ENCODE assay signal across 9 cellular contexts in genomic region chr17:40070644-40070894, GRCh38. TPM values are rescaled to one million over a fixed set of nuclear protein-coding genes. Genes with fewer than 3 reads are reported as not detected.
DNase-seq lines count a peak whose midpoint lies in the region; ATAC-seq and TF ChIP-seq lines count a peak whose summit lies in the region.
"Had no signal": no experiment of that assay in that cellular context is flagged by ENCODE, and none has a peak within 500 bp of the region (broad histone marks: within the 10 kb centered on the region; RNA-seq: fewer than 3 reads in every experiment).

No MANE protein-coding gene starts in this region.

- no peaks in the 10 kb centered on the region for H3K9me3 Mint-ChIP-seq in progenitor cell of endocrine pancreas (ENCODE audit: low read depth)

- no peak for DNase-seq in right atrium auricular region (ENCODE audit: low spot score)
- DNase-seq in left ventricle myocardium superior: no peak
- no peak for DNase-seq in uterus
- no peak for DNase-seq in T1000 (lab: John Stamatoyannopoulos, UW)
- DNase-seq in progenitor cell of endocrine pancreas (ENCODE audit: low spot score, unreplicated experiment): no peak
- DNase-seq: effector CD4-positive, alpha-beta T cell had no signal

- H3K4me3 Mint-ChIP-seq in progenitor cell of endocrine pancreas (ENCODE audit: low read depth): no peak overlapping the region

- H4K20me1 ChIP-seq in neural cell (ENCODE audit: insufficient read depth): no peaks in the 10 kb centered on the region

- peak overlapping the region; percentile 95 to 98 for H3K27ac ChIP-seq in right atrium auricular region
- H3K27ac ChIP-seq in cingulate gyrus (ENCODE audit: low read depth, low read length): peak overlapping the region; percentile 100
- peak overlapping the region; percentile 73 for H3K27ac ChIP-seq in neural cell (ENCODE audit: low read length)
- H3K27ac ChIP-seq in uterus: peak overlapping the region; percentile 98

- no peaks in the 10 kb centered on the region for H3K27me3 Mint-ChIP-seq in progenitor cell of endocrine pancreas

- no peaks in the 10 kb centered on the region for H3K36me3 Mint-ChIP-seq in progenitor cell of endocrine pancreas (ENCODE audit: insufficient read depth)

- H3K9me2 ChIP-seq in neural cell (ENCODE audit: insufficient read depth, low read length): no peaks in the 10 kb centered on the region

- H3K27ac Mint-ChIP-seq in progenitor cell of endocrine pancreas: no peak overlapping the region

- peaks cover 35% of the 10 kb centered on the region for H3K79me2 ChIP-seq in neural cell (replicated peaks; ENCODE audit: insufficient read depth, low read length)

- TF ChIP-seq POLR2A in uterus (IDR thresholded peaks at IDR 0.05): no peak

- H3K27me3 ChIP-seq in right atrium auricular region: no peaks in the 10 kb centered on the region
- H3K27me3 ChIP-seq in neural cell (ENCODE audit: insufficient read depth, low read depth, low read length): no peaks in the 10 kb centered on the region
- H3K27me3 ChIP-seq in uterus: no peaks in the 10 kb centered on the region

- TF ChIP-seq CTCF in right atrium auricular region (IDR thresholded peaks at IDR 0.05) (no peak), neural cell (IDR thresholded peaks at IDR 0.05; ENCODE audit: poor library complexity, severe bottlenecking) (no peak), uterus (IDR thresholded peaks at IDR 0.05) (no peak), progenitor cell of endocrine pancreas (IDR thresholded peaks at IDR 0.05; ENCODE audit: unreplicated experiment) (no peak)

- H3K4me1 ChIP-seq in right atrium auricular region: peaks cover 0 to 97% of the 10 kb centered on the region in 2 donors
- peaks cover 13 to 42% of the 10 kb centered on the region in 2 donors for H3K4me1 ChIP-seq in uterus

- intact Hi-C loops in left ventricle myocardium superior (cut with micrococcal nuclease) (no loop called here), uterus (cut with DNase I; ENCODE audit: low total_unique reads) (loop anchor here (10.0 kb wide), 1 partner anchor 56 kb away; the partner anchor contains the start of gene CSF3)

- peak overlapping the region; percentile 27 for H2AFZ ChIP-seq in neural cell (ENCODE audit: low read depth, low read length)

- H3K4me2 ChIP-seq in neural cell (ENCODE audit: low read length): peak overlapping the region; percentile 39

- ATAC-seq in left ventricle myocardium superior (no peak), GM21717 (IDR thresholded peaks at IDR 0.05; ENCODE audit: unreplicated experiment) (no peak)

- TF ChIP-seq EP300 in neural cell (conservative IDR thresholded peaks at IDR 0.05; ENCODE audit: poor library complexity, severe bottlenecking): peak; percentile 28

- H3F3A ChIP-seq in neural cell (ENCODE audit: insufficient read depth, low read length, poor library complexity, severe bottlenecking): no peaks in the 10 kb centered on the region

- peaks cover 49% of the 10 kb centered on the region for H3K4me1 Mint-ChIP-seq in progenitor cell of endocrine pancreas (ENCODE audit: low read depth)

- H3K4me3 ChIP-seq in right atrium auricular region: peak overlapping the region in 1 of 2 donors; percentile 36
- H3K4me3 ChIP-seq in neural cell (ENCODE audit: low read length): peak overlapping the region; percentile 55
- peak overlapping the region in 1 of 2 donors; percentile 35 for H3K4me3 ChIP-seq in uterus

- TF ChIP-seq RAD21 in neural cell (conservative IDR thresholded peaks at IDR 0.05): no peak

- H3K36me3 ChIP-seq in right atrium auricular region: peaks cover 11% of the 10 kb centered on the region
- no peaks in the 10 kb centered on the region for H3K36me3 ChIP-seq in neural cell (ENCODE audit: insufficient read depth, low read length)
- H3K36me3 ChIP-seq in uterus: no peaks in the 10 kb centered on the region

- no peaks in the 10 kb centered on the region for H3K9me3 ChIP-seq in right atrium auricular region
- no peaks in the 10 kb centered on the region for H3K9me3 ChIP-seq in neural cell (ENCODE audit: low read length)
- H3K9me3 ChIP-seq in uterus: no peaks in the 10 kb centered on the region

- peak overlapping the region; percentile 68 for H3K9ac ChIP-seq in neural cell (ENCODE audit: low read length)

TF ChIP-seq in neural cell, 6 proteins besides CTCF, POLR2A, EP300 and RAD21:
- TF ChIP-seq POLR2AphosphoS5 (IDR thresholded peaks at IDR 0.05) (peak; percentile 11), REST (IDR thresholded peaks at IDR 0.05; ENCODE audit: borderline replicate concordance) (no peak)

RNA-seq across cellular contexts. Expression of gene THRA, which starts 7.8 kb away (rescaled TPM):
- total RNA-seq in right atrium auricular region: 10 to 100 TPM; 60.3 to 69.0 TPM
- total RNA-seq in left ventricle myocardium superior: 98.1 TPM
- 97.2 and 111 TPM in 2 replicates for polyA plus RNA-seq in neural cell
- 66.8 and 74.3 TPM in 2 replicates for polyA minus RNA-seq in neural cell
- 100 to 1,000 TPM in 1 of 4 donors, 10 to 100 TPM in 3; 19.7 to 124 (median 63.1) TPM for total RNA-seq in uterus
- 21.3 and 25.0 TPM in 2 replicates for total RNA-seq in progenitor cell of endocrine pancreas

RNA-seq across cellular contexts. Expression of gene MED24, which starts 16.4 kb away (rescaled TPM):
- total RNA-seq in right atrium auricular region: 10 to 100 TPM; 44.2 to 44.7 TPM
- 56.9 TPM for total RNA-seq in left ventricle myocardium superior
- 159 and 161 TPM in 2 replicates for polyA plus RNA-seq in neural cell
- 120 and 133 TPM in 2 replicates for polyA minus RNA-seq in neural cell
- total RNA-seq in uterus: 100 to 1,000 TPM in 1 of 4 donors, 10 to 100 TPM in 3; 17.6 to 111 (median 44.7) TPM
- 143 and 161 TPM in 2 replicates for total RNA-seq in progenitor cell of endocrine pancreas

RNA-seq across cellular contexts. Expression of gene NR1D1, which starts 29.8 kb away (rescaled TPM):
- 1 to 10 TPM; 8.3 to 9.9 TPM for total RNA-seq in right atrium auricular region
- 21.5 TPM for total RNA-seq in left ventricle myocardium superior
- 0.73 TPM in 1 of 2 replicates, not detected in the other for polyA plus RNA-seq in neural cell
- polyA minus RNA-seq in neural cell: 0.24 and 0.35 TPM in 2 replicates
- total RNA-seq in uterus: 10 to 100 TPM in 1 of 4 donors, 1 to 10 TPM in 3; 2.0 to 92.1 (median 4.7) TPM
- total RNA-seq in progenitor cell of endocrine pancreas: 2.4 and 2.6 TPM in 2 replicates

RNA-seq across cellular contexts. Expression of gene MSL1, which starts 51.2 kb away (rescaled TPM):
- total RNA-seq in right atrium auricular region (10 to 100 TPM; 42.2 to 52.5 TPM), left ventricle myocardium superior (49.1 TPM), uterus (100 to 1,000 TPM in 1 of 4 donors, 10 to 100 TPM in 3; 51.0 to 151 (median 77.6) TPM), progenitor cell of endocrine pancreas (137 and 143 TPM in 2 replicates)
- polyA plus RNA-seq in neural cell: 118 and 137 TPM in 2 replicates
- polyA minus RNA-seq in neural cell: 103 and 105 TPM in 2 replicates

RNA-seq across cellular contexts. Expression of gene CSF3, which starts 55.3 kb away (rescaled TPM):
- total RNA-seq in right atrium auricular region (1 to 10 TPM in 1 of 2 donors, not detected in 1; 1.3 TPM), left ventricle myocardium superior (not detected), uterus (1 to 10 TPM in 1 of 4 donors, under 1 TPM in 1, not detected in 2; 0.29 to 5.0 TPM), progenitor cell of endocrine pancreas (not detected in 2 replicates)
- polyA plus RNA-seq in neural cell: 0.32 TPM in 1 of 2 replicates, not detected in the other
- not detected in 2 replicates for polyA minus RNA-seq in neural cell
